1 cellular context compared by ENCODE assay signal in genomic region chr3:178275793-178276192, GRCh38.
TF ChIP-seq lines count a peak whose summit lies in the region.

No MANE protein-coding gene starts in this region.

TF ChIP-seq in K562, 482 proteins besides CTCF, POLR2A, EP300 and RAD21:
- TF ChIP-seq SPI1 (IDR thresholded peaks at IDR 0.05; ENCODE audit: borderline replicate concordance, low read depth, low read length), result peak; percentile 48; the same call in 1 of the 2 replicates
- TF ChIP-seq ZNF589 (CRISPR knock-in tag; IDR thresholded peaks at IDR 0.05; ENCODE audit: low read depth), result no peak
